8 cellular contexts compared by ENCODE assay signal in genomic region chr13:48579167-48579918, GRCh38. TPM values are rescaled to one million over a fixed set of nuclear protein-coding genes. Genes with fewer than 3 reads are reported as not detected.
A peak's percentile ranks its signal among the peaks of the same experiment; 100 is the strongest.
DNase-seq lines count a peak whose midpoint lies in the region; ATAC-seq, FAIRE-seq and TF ChIP-seq lines count a peak whose summit lies in the region.

No MANE protein-coding gene starts in this region.

- no peak for TF ChIP-seq POLR2A in uterus (IDR thresholded peaks at IDR 0.05)

- no peak for FAIRE-seq in bronchial epithelial cell (lab: Jason Lieb, UNC)
- FAIRE-seq in small intestine (lab: Jason Lieb, UNC): no peak

- TF ChIP-seq CTCF in bronchial epithelial cell (IDR thresholded peaks at IDR 0.05; ENCODE audit: insufficient read depth, low read length, severe bottlenecking): no peak
- TF ChIP-seq CTCF in uterus (IDR thresholded peaks at IDR 0.05): no peak

- H3K36me3 ChIP-seq in bronchial epithelial cell (ENCODE audit: control insufficient read depth, insufficient read depth, low read length): no peaks in the 10 kb centered on the region
- H3K36me3 ChIP-seq in small intestine (ENCODE audit: control insufficient read depth in 2 of 2, insufficient read depth in 2 of 2, low read length in 2 of 2): no peaks in the 10 kb centered on the region
- H3K36me3 ChIP-seq in uterus: no peaks in the 10 kb centered on the region

- intact Hi-C loops in uterus (cut with DNase I; ENCODE audit: low total_unique reads): no loop called here

- H3K9me3 ChIP-seq in small intestine (ENCODE audit: control insufficient read depth, low read depth) (no peaks in the 10 kb centered on the region), uterus (no peaks in the 10 kb centered on the region)

- H3K27ac ChIP-seq in small intestine (ENCODE audit: low read depth in 1 of 2, low read length in 1 of 2) (peak overlapping the region; percentile 5 to 51), uterus (no peak overlapping the region)

- 55 to 70% (median 64%) methylated on average over 7 of the region's 7 CpGs for WGBS in small intestine, 3 donors

- DNase-seq in DMS153 (lab: John Stamatoyannopoulos, UW) (peak; percentile 35), bronchial epithelial cell (ENCODE audit: low read depth) (peak; percentile 64), small intestine (peak; percentile 86), uterus (no peak), HuH-7.5 (ENCODE audit: low spot score) (no peak), HT-29 (ENCODE audit: low spot score) (no peak)

- H3K4me3 ChIP-seq in bronchial epithelial cell (ENCODE audit: low read depth, low read length) (no peak overlapping the region), small intestine (ENCODE audit: low read depth in 1 of 2, low read length in 2 of 2) (no peak overlapping the region), uterus (no peak overlapping the region)

- H3K27me3 ChIP-seq in bronchial epithelial cell (ENCODE audit: control insufficient read depth, insufficient read depth, low read length) (no peaks in the 10 kb centered on the region), small intestine (ENCODE audit: control insufficient read depth in 2 of 2, insufficient read depth in 2 of 2, low read length in 2 of 2) (no peaks in the 10 kb centered on the region), uterus (no peaks in the 10 kb centered on the region)

- H3K4me1 ChIP-seq in small intestine (ENCODE audit: control insufficient read depth in 2 of 2, insufficient read depth in 1 of 2, low read depth in 1 of 2, low read length in 1 of 2) (peaks cover 0 to 2% of the 10 kb centered on the region in 2 donors), uterus (no peaks in the 10 kb centered on the region)

- ATAC-seq in GM19467 (IDR thresholded peaks at IDR 0.05; ENCODE audit: unreplicated experiment): peak; percentile 78
- peak; percentile 61 for ATAC-seq in HG03457 (IDR thresholded peaks at IDR 0.05; ENCODE audit: unreplicated experiment)

RNA-seq across cellular contexts. Expression of gene RCBTB2, which starts 46.5 kb away (rescaled TPM):
- total RNA-seq in bronchial epithelial cell (1.8 and 4.7 TPM in 2 replicates), uterus (10 to 100 TPM in 2 of 4 donors, 1 to 10 TPM in 2; 2.6 to 72.0 (median 9.5) TPM)
- polyA plus RNA-seq in small intestine: 1 to 10 TPM; 3.1 to 7.6 (median 4.8) TPM
- total RNA-seq in HT-29 (2014; rRNA removed; shearing (Covaris generic)): 1.0 and 2.9 TPM in 2 replicates

Comparison
In these comparisons a context has a peak if more than half of its experiments do, and no peak if none do; other contexts are left out.
1. DNase-seq: peak in DMS153 (single experiment), bronchial epithelial cell (single experiment) and small intestine (single experiment); none in uterus (0 of 2), HuH-7.5 (single experiment) and HT-29 (single experiment).
2. H3K27ac ChIP-seq: peak in small intestine (2 of 2); none in uterus (0 of 2).